2 cellular contexts compared by ENCODE assay signal in the genomic region with DNA sequence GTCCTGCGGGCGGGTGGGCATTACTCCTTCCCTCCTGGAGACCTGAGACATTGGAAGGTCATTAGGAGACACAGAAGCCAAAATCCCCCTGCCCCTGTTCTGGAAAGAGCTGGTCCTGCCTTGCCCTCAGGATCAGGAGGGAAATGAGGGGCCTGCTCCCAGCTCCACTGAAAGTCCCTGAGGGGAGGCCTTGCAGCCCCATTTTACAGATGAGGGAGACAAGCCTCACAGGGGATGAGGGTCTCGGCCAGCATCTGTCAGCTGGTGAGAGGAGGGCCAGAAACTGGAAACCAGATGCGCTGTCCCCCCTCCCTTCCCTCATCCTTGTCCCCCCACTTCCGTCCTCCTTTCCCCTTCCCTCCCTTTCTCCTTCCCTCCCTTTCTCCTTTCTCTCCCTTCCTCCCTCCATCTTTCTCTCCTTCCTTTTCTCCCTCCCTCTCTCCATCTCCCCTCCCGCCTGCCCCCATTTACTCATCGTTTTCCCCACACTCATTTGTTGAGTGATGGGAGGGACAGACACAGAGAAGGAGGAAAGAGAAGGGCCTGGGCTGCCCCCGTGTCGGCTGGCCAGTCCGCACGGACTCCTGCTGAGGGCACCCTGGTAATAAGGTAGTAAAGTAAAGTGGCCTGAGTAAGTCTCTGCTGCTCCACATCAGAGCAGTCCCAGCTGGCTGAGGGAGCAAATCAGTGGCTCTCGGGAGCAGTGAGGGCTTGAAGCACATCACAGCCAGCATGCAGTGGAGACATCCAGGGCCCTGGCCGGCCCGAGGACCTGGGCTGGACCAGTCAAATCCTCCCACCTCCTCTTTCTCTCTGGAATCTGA.
TF ChIP-seq lines count a peak whose summit lies in the region.

No MANE protein-coding gene starts in this region.

TF ChIP-seq in SK-N-SH, 30 proteins besides CTCF, POLR2A, EP300 and RAD21:
- TF ChIP-seq RFX5 (IDR thresholded peaks at IDR 0.05; ENCODE audit: low read length), result no peak
TF ChIP-seq in SK-N-SH: peak in this region for 0.

TF ChIP-seq in SK-N-SH treated with all-trans-retinoic acid at 6 μM for 48 hours, 23 proteins besides CTCF, POLR2A, EP300 and RAD21:
- TF ChIP-seq ZNF8 (CRISPR knock-in tag; IDR thresholded peaks at IDR 0.05) (no peak), TCF4 (CRISPR knock-in tag; IDR thresholded peaks at IDR 0.05; ENCODE audit: borderline replicate concordance) (no peak), POU6F1 (CRISPR knock-in tag; IDR thresholded peaks at IDR 0.05; ENCODE audit: borderline replicate concordance, low read depth) (no peak), CSRNP3 (CRISPR knock-in tag; IDR thresholded peaks at IDR 0.05) (no peak), BACH2 (CRISPR knock-in tag; IDR thresholded peaks at IDR 0.05; ENCODE audit: borderline replicate concordance) (no peak), TOX (CRISPR knock-in tag; IDR thresholded peaks at IDR 0.05; ENCODE audit: borderline replicate concordance) (no peak), ZNF565 (CRISPR knock-in tag; conservative IDR thresholded peaks at IDR 0.05; ENCODE audit: low read depth) (no peak), CSDC2 (CRISPR knock-in tag; IDR thresholded peaks at IDR 0.05) (no peak), ARNTL (CRISPR knock-in tag; IDR thresholded peaks at IDR 0.05; ENCODE audit: borderline replicate concordance, low read depth) (no peak), SNAI2 (CRISPR knock-in tag; IDR thresholded peaks at IDR 0.05) (no peak), ZFP3 (CRISPR knock-in tag; IDR thresholded peaks at IDR 0.05) (no peak), ZFP30 (CRISPR knock-in tag; IDR thresholded peaks at IDR 0.05) (no peak), ZC3H10 (CRISPR knock-in tag; IDR thresholded peaks at IDR 0.05) (no peak), OSR1 (CRISPR knock-in tag; IDR thresholded peaks at IDR 0.05) (no peak), PPARA (CRISPR knock-in tag; IDR thresholded peaks at IDR 0.05; ENCODE audit: borderline replicate concordance) (no peak), RARB (CRISPR knock-in tag; IDR thresholded peaks at IDR 0.05) (no peak)
- TF ChIP-seq, protein P1, sequence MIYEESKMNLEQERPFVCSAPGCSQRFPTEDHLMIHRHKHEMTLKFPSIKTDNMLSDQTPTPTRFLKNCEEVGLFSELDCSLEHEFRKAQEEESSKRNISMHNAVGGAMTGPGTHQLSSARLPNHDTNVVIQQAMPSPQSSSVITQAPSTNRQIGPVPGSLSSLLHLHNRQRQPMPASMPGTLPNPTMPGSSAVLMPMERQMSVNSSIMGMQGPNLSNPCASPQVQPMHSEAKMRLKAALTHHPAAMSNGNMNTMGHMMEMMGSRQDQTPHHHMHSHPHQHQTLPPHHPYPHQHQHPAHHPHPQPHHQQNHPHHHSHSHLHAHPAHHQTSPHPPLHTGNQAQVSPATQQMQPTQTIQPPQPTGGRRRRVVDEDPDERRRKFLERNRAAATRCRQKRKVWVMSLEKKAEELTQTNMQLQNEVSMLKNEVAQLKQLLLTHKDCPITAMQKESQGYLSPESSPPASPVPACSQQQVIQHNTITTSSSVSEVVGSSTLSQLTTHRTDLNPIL (CRISPR knock-in tag; IDR thresholded peaks at IDR 0.05; ENCODE audit: low read depth), result no peak
TF ChIP-seq in SK-N-SH treated with all-trans-retinoic acid at 6 μM for 48 hours: peak in this region for 0.
